Comparison of ENCODE assay signal across 1 cellular context in genomic region chr15:35857812-35858211, GRCh38.
TF ChIP-seq lines count a peak whose summit lies in the region.

No MANE protein-coding gene starts in this region.

TF ChIP-seq in SK-N-SH, 30 proteins besides CTCF, POLR2A, EP300 and RAD21 (continued from another document):
- TF ChIP-seq IRF3 (IDR thresholded peaks at IDR 0.05; ENCODE audit: low read depth, low read length) (no peak), FOXM1 (IDR thresholded peaks at IDR 0.05; ENCODE audit: low read depth) (no peak), GABPA (IDR thresholded peaks at IDR 0.05; ENCODE audit: low read depth) (no peak), TCF12 (IDR thresholded peaks at IDR 0.05) (no peak), ELF1 (IDR thresholded peaks at IDR 0.05) (no peak), TEAD4 (IDR thresholded peaks at IDR 0.05; ENCODE audit: borderline replicate concordance, insufficient read depth) (no peak), RCOR1 (IDR thresholded peaks at IDR 0.05; ENCODE audit: low read length) (no peak), NFIC (IDR thresholded peaks at IDR 0.05; ENCODE audit: borderline replicate concordance) (no peak), USF1 (IDR thresholded peaks at IDR 0.05; ENCODE audit: borderline replicate concordance, low read depth) (no peak)
